ENCODE assay signal across 18 cellular contexts in genomic region chr5:168073311-168073710, GRCh38.
DNase-seq lines count a peak whose midpoint lies in the region; ATAC-seq and TF ChIP-seq lines count a peak whose summit lies in the region.
"Had no signal": no experiment of that assay in that cellular context is flagged by ENCODE, and none has a peak within 500 bp of the region (broad histone marks: within the 10 kb centered on the region; RNA-seq: fewer than 3 reads in every experiment).

No MANE protein-coding gene starts in this region.

- H3K27me3 ChIP-seq in left ventricle myocardium inferior (ENCODE audit: low read depth), result no peaks in the 10 kb centered on the region

- H3K4me1 ChIP-seq in left ventricle myocardium inferior, result peaks cover 75% of the 10 kb centered on the region

- no peak for ATAC-seq in Right ventricle myocardium inferior
- ATAC-seq in esophagus mucosa, result peak; percentile 23
- ATAC-seq in GM19467 (IDR thresholded peaks at IDR 0.05; ENCODE audit: unreplicated experiment), result no peak
- no peak for ATAC-seq in activated CD8-positive, alpha-beta T cell treated with anti-CD3 and anti-CD28 coated beads, Interleukin-2, amount 10 ng/mL, durations not matched to agents 7 days and 5 days
- no peak for ATAC-seq in GM18498 (IDR thresholded peaks at IDR 0.05; ENCODE audit: unreplicated experiment)
- ATAC-seq: GM12878 had no signal

- DNase-seq in left ventricle myocardium inferior, result no peak
- no peak for DNase-seq in Right ventricle myocardium inferior (ENCODE audit: missing footprints)
- DNase-seq in NCI-H774 (lab: John Stamatoyannopoulos, UW), result peak; percentile 12
- DNase-seq in NCI-H1694 (lab: John Stamatoyannopoulos, UW), result no peak
- DNase-seq in activated CD8-positive, alpha-beta T cell treated with anti-CD3 and anti-CD28 coated beads, Interleukin-2, amount 10 ng/mL, durations not matched to agents 7 days and 5 days, result no peak
- DNase-seq: 8988T; Calu3; CD4-positive, alpha-beta T cell; HFFc6; IMR-90; NCI-H2107; NCI-H510A; SW 1271 had no signal

- intact Hi-C loops in left ventricle myocardium inferior (cut with micrococcal nuclease), result no loop called here
- intact Hi-C loops in Right ventricle myocardium inferior (cut with DNase I), result loop anchor here (5.0 kb wide), 1 partner anchor 126 kb away; no protein-coding TSS in a partner anchor

- no peak overlapping the region for H3K27ac Mint-ChIP-seq in activated CD8-positive, alpha-beta T cell treated with anti-CD3 and anti-CD28 coated beads, Interleukin-2, amount 10 ng/mL, durations not matched to agents 7 days and 5 days
- H3K27ac Mint-ChIP-seq: B cell; CD4-positive, alpha-beta T cell; HFFc6 had no signal

- no peaks in the 10 kb centered on the region for H3K9me3 Mint-ChIP-seq in activated CD8-positive, alpha-beta T cell treated with anti-CD3 and anti-CD28 coated beads, Interleukin-2, amount 10 ng/mL, durations not matched to agents 7 days and 5 days (ENCODE audit: insufficient read depth)
- H3K9me3 Mint-ChIP-seq: CD4-positive, alpha-beta T cell; HFFc6 had no signal

- POLR2A ChIA-PET in activated CD8-positive, alpha-beta T cell treated with anti-CD3 and anti-CD28 coated beads, Interleukin-2, amount 10 ng/mL, durations not matched to agents 7 days and 5 days (lab: Charles Lee), result no interaction called here

- peak overlapping the region; percentile 77 for H3K27ac ChIP-seq in left ventricle myocardium inferior (replicated peaks)

- no peak overlapping the region for H3K4me3 Mint-ChIP-seq in activated CD8-positive, alpha-beta T cell treated with anti-CD3 and anti-CD28 coated beads, Interleukin-2, amount 10 ng/mL, durations not matched to agents 7 days and 5 days
- H3K4me3 Mint-ChIP-seq: B cell; CD4-positive, alpha-beta T cell; HFFc6 had no signal

- H3K36me3 Mint-ChIP-seq in activated CD8-positive, alpha-beta T cell treated with anti-CD3 and anti-CD28 coated beads, Interleukin-2, amount 10 ng/mL, durations not matched to agents 7 days and 5 days (ENCODE audit: low read depth), result no peaks in the 10 kb centered on the region

- H3K9me3 ChIP-seq in left ventricle myocardium inferior (replicated peaks), result no peaks in the 10 kb centered on the region

- peaks cover 2% of the 10 kb centered on the region for H3K27me3 Mint-ChIP-seq in activated CD8-positive, alpha-beta T cell treated with anti-CD3 and anti-CD28 coated beads, Interleukin-2, amount 10 ng/mL, durations not matched to agents 7 days and 5 days (ENCODE audit: low read depth)
- H3K27me3 Mint-ChIP-seq: B cell; CD4-positive, alpha-beta T cell had no signal

- no peaks in the 10 kb centered on the region for H3K36me3 ChIP-seq in left ventricle myocardium inferior

- H3K4me3 ChIP-seq in left ventricle myocardium inferior, result no peak overlapping the region
- H3K4me3 ChIP-seq: GM12878 had no signal

- no peak for TF ChIP-seq CTCF in left ventricle myocardium inferior (IDR thresholded peaks at IDR 0.05; ENCODE audit: borderline replicate concordance)

- CTCF ChIA-PET in activated CD8-positive, alpha-beta T cell treated with anti-CD3 and anti-CD28 coated beads, Interleukin-2, amount 10 ng/mL, durations not matched to agents 7 days and 5 days (lab: Charles Lee), result no interaction called here

- peaks cover 7% of the 10 kb centered on the region for H3K4me1 Mint-ChIP-seq in activated CD8-positive, alpha-beta T cell treated with anti-CD3 and anti-CD28 coated beads, Interleukin-2, amount 10 ng/mL, durations not matched to agents 7 days and 5 days (ENCODE audit: low read depth)
- H3K4me1 Mint-ChIP-seq: B cell had no signal
